ENCODE assay signal across 10 cellular contexts in genomic region chr19:49793561-49793840, GRCh38. TPM values are rescaled to one million over a fixed set of nuclear protein-coding genes. Genes with fewer than 3 reads are reported as not detected.
DNase-seq lines count a peak whose midpoint lies in the region; ATAC-seq lines count a peak whose summit lies in the region.
"Had no signal": no experiment of that assay in that cellular context is flagged by ENCODE, and none has a peak within 500 bp of the region (broad histone marks: within the 10 kb centered on the region; RNA-seq: fewer than 3 reads in every experiment).

No MANE protein-coding gene starts in this region.

- H3K27ac Mint-ChIP-seq in activated CD4-positive, alpha-beta memory T cell treated with anti-CD3 and anti-CD28 coated beads for 36 hours = peak overlapping the region; percentile 16
- H3K27ac Mint-ChIP-seq: GM23338, mesothelial cell of epicardium had no signal

- intact Hi-C loops in activated CD4-positive, alpha-beta memory T cell treated with anti-CD3 and anti-CD28 coated beads for 36 hours (cut with micrococcal nuclease) = no loop called here
- intact Hi-C loops in head of caudate nucleus (cut with DNase I) = no loop called here

- CTCF ChIA-PET in activated CD4-positive, alpha-beta memory T cell treated with anti-CD3 and anti-CD28 coated beads for 36 hours (lab: Charles Lee) = interaction anchor here (0.8 to 1.2 kb wide), 2 partner anchors 8 to 11 kb away, joined by 3 to 4 read pairs; no protein-coding TSS in a partner anchor

- POLR2A ChIA-PET in activated CD4-positive, alpha-beta memory T cell treated with anti-CD3 and anti-CD28 coated beads for 36 hours (lab: Charles Lee) = no interaction called here

- ATAC-seq in HG02642 (IDR thresholded peaks at IDR 0.05; ENCODE audit: poor library complexity, unreplicated experiment) (no peak), HG03025 (IDR thresholded peaks at IDR 0.05; ENCODE audit: low FRiP score, unreplicated experiment) (no peak)
- ATAC-seq: GM23338 had no signal

- peaks cover 29% of the 10 kb centered on the region for H3K79me2 ChIP-seq in GM23248 (ENCODE audit: insufficient read depth)

- no peak overlapping the region for H3K4me2 ChIP-seq in GM23248 (ENCODE audit: unreplicated experiment)
- H3K4me2 ChIP-seq: GM23338 had no signal

- no peaks in the 10 kb centered on the region for H3K9me3 ChIP-seq in GM23248 (ENCODE audit: low read depth)

- H3K36me3 ChIP-seq in GM23248 (ENCODE audit: low read depth) = peaks cover 18% of the 10 kb centered on the region; the same call in 1 of the 2 replicates

- peaks cover 4% of the 10 kb centered on the region for H3K4me1 Mint-ChIP-seq in activated CD4-positive, alpha-beta memory T cell treated with anti-CD3 and anti-CD28 coated beads for 36 hours (ENCODE audit: low read depth)
- H3K4me1 Mint-ChIP-seq: GM23338, mesothelial cell of epicardium had no signal

- no peaks in the 10 kb centered on the region for H3F3A ChIP-seq in GM23248 (ENCODE audit: insufficient read depth)

- WGBS in GM23248 (ENCODE audit: low coverage in 1 of 2, low lambda C conversion rate in 2 of 2, missing lambda C conversion rate in 2 of 2), 2 experiments = 60 to 64% methylated on average over 6 of the region's 6 CpGs

- H3K9me3 Mint-ChIP-seq in activated CD4-positive, alpha-beta memory T cell treated with anti-CD3 and anti-CD28 coated beads for 36 hours = no peaks in the 10 kb centered on the region
- H3K9me3 Mint-ChIP-seq: mesothelial cell of epicardium had no signal

- no peaks in the 10 kb centered on the region for H3K27me3 Mint-ChIP-seq in activated CD4-positive, alpha-beta memory T cell treated with anti-CD3 and anti-CD28 coated beads for 36 hours

- H3K27ac ChIP-seq in GM23248 = no peak overlapping the region

- H3K36me3 Mint-ChIP-seq in activated CD4-positive, alpha-beta memory T cell treated with anti-CD3 and anti-CD28 coated beads for 36 hours = peaks cover 29% of the 10 kb centered on the region

- no peaks in the 10 kb centered on the region; the same call in 1 of the 2 replicates for H3K4me1 ChIP-seq in GM23248 (ENCODE audit: insufficient read depth)

- no peaks in the 10 kb centered on the region for H3K9me2 ChIP-seq in GM23248 (ENCODE audit: insufficient read depth)

- H3K27me3 ChIP-seq in GM23248 (replicated peaks; ENCODE audit: insufficient read depth) = no peaks in the 10 kb centered on the region

- in situ Hi-C loops in GM23248 (cut with MboI) = no loop called here

- no peaks in the 10 kb centered on the region for H4K20me1 ChIP-seq in GM23248 (ENCODE audit: insufficient read depth)

- no peak overlapping the region for H2AFZ ChIP-seq in GM23248
- H2AFZ ChIP-seq: GM23338 had no signal

- H3K4me3 Mint-ChIP-seq in activated CD4-positive, alpha-beta memory T cell treated with anti-CD3 and anti-CD28 coated beads for 36 hours = no peak overlapping the region
- H3K4me3 Mint-ChIP-seq: GM23338, mesothelial cell of epicardium had no signal

- H3K9ac ChIP-seq in GM23248 = no peak overlapping the region

- peak; percentile 73 for DNase-seq in AG08396 (ENCODE audit: low spot score)
- peak; percentile 73 for DNase-seq in GM23248
- DNase-seq in activated CD4-positive, alpha-beta memory T cell treated with anti-CD3 and anti-CD28 coated beads for 36 hours = peak; percentile 37
- DNase-seq in head of caudate nucleus = peak in 25 of 42 donors; percentile 35 to 81 (median 49)
- DNase-seq in ureter (ENCODE audit: low spot score) = no peak
- DNase-seq: Calu3 had no signal

- H3K4me3 ChIP-seq in GM23248 = no peak overlapping the region
- H3K4me3 ChIP-seq: GM23338 had no signal

RNA-seq across cellular contexts. Expression of gene FUZ, which starts 19.6 kb away (rescaled TPM):
- 17.7 and 21.1 TPM in 2 replicates for total RNA-seq in GM23248 (2014; rRNA removed; shearing (Covaris generic))
- 11.7 and 15.1 TPM in 2 replicates for polyA plus RNA-seq in GM23248 (2016; fragmentation: Nextera tagmentation; extraction: Ambion mirVana)
- total RNA-seq in activated CD4-positive, alpha-beta memory T cell treated with anti-CD3 and anti-CD28 coated beads for 36 hours = 10 to 100 TPM; 15.2 to 16.2 TPM
- 13.0 TPM for total RNA-seq in ureter

RNA-seq across cellular contexts. Expression of gene MED25, which starts 24.6 kb away (rescaled TPM):
- 21.8 and 24.2 TPM in 2 replicates for total RNA-seq in GM23248 (2014; rRNA removed; shearing (Covaris generic))
- polyA plus RNA-seq in GM23248 (2016; fragmentation: Nextera tagmentation; extraction: Ambion mirVana) = 17.4 and 21.9 TPM in 2 replicates
- total RNA-seq in activated CD4-positive, alpha-beta memory T cell treated with anti-CD3 and anti-CD28 coated beads for 36 hours = 10 to 100 TPM; 45.6 to 50.2 TPM
- total RNA-seq in ureter = 42.2 TPM

RNA-seq across cellular contexts. Expression of gene AP2A1, which starts 26.7 kb away (rescaled TPM):
- total RNA-seq in GM23248 (2014; rRNA removed; shearing (Covaris generic)) = 118 and 124 TPM in 2 replicates
- 64.2 and 64.9 TPM in 2 replicates for polyA plus RNA-seq in GM23248 (2016; fragmentation: Nextera tagmentation; extraction: Ambion mirVana)
- total RNA-seq in activated CD4-positive, alpha-beta memory T cell treated with anti-CD3 and anti-CD28 coated beads for 36 hours = 10 to 100 TPM; 86.0 to 88.4 TPM
- 66.6 TPM for total RNA-seq in ureter

RNA-seq across cellular contexts. Expression of gene TSKS, which starts 30.4 kb away (rescaled TPM):
- total RNA-seq in GM23248 (2014; rRNA removed; shearing (Covaris generic)) = 0.38 and 2.1 TPM in 2 replicates
- polyA plus RNA-seq in GM23248 (2016; fragmentation: Nextera tagmentation; extraction: Ambion mirVana) = 0.31 and 0.93 TPM in 2 replicates
- total RNA-seq in activated CD4-positive, alpha-beta memory T cell treated with anti-CD3 and anti-CD28 coated beads for 36 hours = under 1 TPM; 0.40 to 0.63 TPM
- total RNA-seq in ureter = 0.44 TPM
- total RNA-seq: Calu3, GM23338, mesothelial cell of epicardium had no signal

RNA-seq across cellular contexts. Expression of gene PTOV1, which starts 57.5 kb away (rescaled TPM):
- 53.1 and 88.0 TPM in 2 replicates for total RNA-seq in GM23248 (2014; rRNA removed; shearing (Covaris generic))
- polyA plus RNA-seq in GM23248 (2016; fragmentation: Nextera tagmentation; extraction: Ambion mirVana) = 88.9 and 91.7 TPM in 2 replicates
- total RNA-seq in activated CD4-positive, alpha-beta memory T cell treated with anti-CD3 and anti-CD28 coated beads for 36 hours = 100 to 1,000 TPM; 105 to 108 TPM
- 105 TPM for total RNA-seq in ureter
